1 cellular context compared by ENCODE assay signal in the genomic region with DNA sequence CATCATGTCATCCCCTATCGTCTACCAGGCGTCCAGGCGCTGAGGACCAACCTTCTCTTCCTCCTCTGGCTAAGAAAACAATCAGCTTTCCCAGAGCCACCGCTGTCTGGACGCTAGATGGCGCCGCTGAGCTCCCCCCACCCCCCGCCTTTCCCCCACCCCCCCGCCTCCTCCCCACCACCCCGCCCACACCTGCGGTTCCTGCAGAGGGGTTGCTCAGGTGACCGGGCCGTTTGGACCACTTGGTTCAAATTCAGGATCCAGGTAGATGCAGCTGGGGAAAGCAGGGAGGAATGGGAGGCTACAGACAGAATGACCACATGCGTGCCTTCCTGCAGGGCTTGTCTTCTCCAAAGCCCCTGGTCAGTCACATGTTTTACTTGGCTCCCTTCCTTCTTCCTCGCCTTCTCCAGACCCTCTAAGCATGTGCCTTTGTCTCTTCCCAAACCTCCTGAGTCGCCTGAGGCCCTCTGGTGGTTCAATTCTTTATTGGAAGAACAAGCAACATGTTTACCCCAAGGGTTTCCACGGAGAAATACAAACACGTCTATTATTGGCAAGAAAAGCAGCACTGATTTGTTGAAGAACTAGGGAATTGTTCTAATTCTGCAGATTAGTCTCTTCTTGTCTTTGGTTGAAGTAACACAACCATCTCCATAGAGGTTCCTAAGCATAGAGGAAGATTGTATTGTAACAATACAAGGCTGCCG.
TF ChIP-seq lines count a peak whose summit lies in the region.

No MANE protein-coding gene starts in this region.

TF ChIP-seq in HEK293T, 16 proteins besides CTCF, POLR2A, EP300 and RAD21 (continued from another document):
- TF ChIP-seq FOXA1 (IDR thresholded peaks at IDR 0.05), result no peak
- TF ChIP-seq LEF1 (IDR thresholded peaks at IDR 0.05; ENCODE audit: borderline replicate concordance), result no peak
